ENCODE assay signal across 17 cellular contexts in the genomic region with DNA sequence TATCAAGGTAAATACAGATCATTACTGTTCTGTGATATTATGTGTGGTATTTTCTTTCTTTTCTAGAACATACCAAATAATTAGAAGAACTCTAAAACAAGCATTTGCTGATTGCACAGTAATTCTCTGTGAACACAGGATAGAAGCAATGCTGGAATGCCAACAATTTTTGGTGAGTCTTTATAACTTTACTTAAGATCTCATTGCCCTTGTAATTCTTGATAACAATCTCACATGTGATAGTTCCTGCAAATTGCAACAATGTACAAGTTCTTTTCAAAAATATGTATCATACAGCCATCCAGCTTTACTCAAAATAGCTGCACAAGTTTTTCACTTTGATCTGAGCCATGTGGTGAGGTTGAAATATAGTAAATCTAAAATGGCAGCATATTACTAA.
DNase-seq lines count a peak whose midpoint lies in the region; ATAC-seq and TF ChIP-seq lines count a peak whose summit lies in the region.
"Had no signal": no experiment of that assay in that cellular context is flagged by ENCODE, and none has a peak within 500 bp of the region (broad histone marks: within the 10 kb centered on the region; RNA-seq: fewer than 3 reads in every experiment).

No MANE protein-coding gene starts in this region.

- dilution Hi-C loops in IMR-90 (cut with HindIII; ENCODE audit: low sequenced_read_pairs, unreplicated experiment), result no loop called here

- peak; percentile 25 for ATAC-seq in IMR-90 (ENCODE audit: low read depth)
- ATAC-seq: GM12878, HepG2 had no signal

- H2BK120ac ChIP-seq in IMR-90 (ENCODE audit: low read depth, low read length), result peak overlapping the region; percentile 46; the same call in 1 of the 2 replicates

- H3K27ac ChIP-seq in IMR-90 (ENCODE audit: insufficient read depth, low read length), result no peak overlapping the region
- H3K27ac ChIP-seq: SJCRH30 had no signal

- H3K4me1 Mint-ChIP-seq in activated T-cell treated with anti-CD3 and anti-CD28 coated beads, Interleukin-2, amount 50 U/mL, for 24 hours (ENCODE audit: low read depth), result no peaks in the 10 kb centered on the region

- H3K4me3 Mint-ChIP-seq in activated T-cell treated with anti-CD3 and anti-CD28 coated beads, Interleukin-2, amount 50 U/mL, for 24 hours, result no peak overlapping the region
- H3K4me3 Mint-ChIP-seq: H9 had no signal

- no peak overlapping the region for H3K14ac ChIP-seq in IMR-90 (replicated peaks; ENCODE audit: low read depth, low read length)

- no peak overlapping the region for H3K4me3 ChIP-seq in IMR-90 (ENCODE audit: insufficient read depth, low read depth, low read length)
- no peak overlapping the region for H3K4me3 ChIP-seq in astrocyte of the spinal cord (ENCODE audit: low read depth, low read length)
- H3K4me3 ChIP-seq: GM12878, SJCRH30 had no signal

- 0 out of 4 replicates have a peak overlapping the region, but pooled peaks of 1 of the 2 experiments have one; percentile 30 for H4K8ac ChIP-seq in IMR-90 (ENCODE audit: low read depth in 2 of 2, low read length in 2 of 2)

- in situ Hi-C loops in IMR-90 (cut with MboI; ENCODE audit: low sequenced_read_pairs) (no loop called here), astrocyte of the spinal cord (cut with HindIII; ENCODE audit: low sequenced_read_pairs) (no loop called here)

- H2BK5ac ChIP-seq in IMR-90 (ENCODE audit: low read depth, low read length, poor library complexity, severe bottlenecking), result peak overlapping the region; percentile 91

- no TSS peak for BruUV-seq in IMR-90 (replicated peaks; lab: Mats Ljungman, UMichigan)

- no peak overlapping the region; the same call in 1 of the 2 replicates for H4K91ac ChIP-seq in IMR-90 (ENCODE audit: insufficient read depth, low read depth, low read length)

- no peaks in the 10 kb centered on the region for H3K79me1 ChIP-seq in IMR-90 (ENCODE audit: low read depth in 1 of 2, low read length in 2 of 2)

- no peaks in the 10 kb centered on the region for H3K9me3 Mint-ChIP-seq in activated T-cell treated with anti-CD3 and anti-CD28 coated beads, Interleukin-2, amount 50 U/mL, for 24 hours
- H3K9me3 Mint-ChIP-seq: H9 had no signal

- no peak overlapping the region for H2BK20ac ChIP-seq in IMR-90 (ENCODE audit: low read depth, low read length)

- H2AK9ac ChIP-seq in IMR-90 (replicated peaks; ENCODE audit: low read depth, low read length, poor library complexity), result no peak overlapping the region

- TF ChIP-seq POLR2A in IMR-90 (IDR thresholded peaks at IDR 0.05; ENCODE audit: low read depth, low read length), result no peak

- CTCF ChIA-PET in IMR-90 (lab: Yijun Ruan, JAX), result no interaction called here

- no peak overlapping the region for H3K23ac ChIP-seq in IMR-90 (ENCODE audit: low read depth, low read length)

- peaks cover 19% of the 10 kb centered on the region for H3K4me1 ChIP-seq in IMR-90 (ENCODE audit: control insufficient read depth, insufficient read depth, low read length)
- H3K4me1 ChIP-seq: SJCRH30 had no signal

- H3K36me3 ChIP-seq in IMR-90 (ENCODE audit: control insufficient read depth, insufficient read depth, low read length), result no peaks in the 10 kb centered on the region
- H3K36me3 ChIP-seq: SJCRH30 had no signal

- no peak for TF ChIP-seq RAD21 in IMR-90 (IDR thresholded peaks at IDR 0.05; ENCODE audit: low read length)

- DNase-seq in IMR-90, result peak; percentile 26
- DNase-seq in astrocyte of the spinal cord (ENCODE audit: low read depth, low spot score), result peak; percentile 16
- peak; percentile 87 for DNase-seq in iris pigment epithelial cell (ENCODE audit: low read depth)
- DNase-seq in amniotic stem cell (lab: John Stamatoyannopoulos, UW), result no peak
- DNase-seq in pons (ENCODE audit: low spot score), result no peak
- DNase-seq in activated T-cell treated with anti-CD3 and anti-CD28 coated beads, Interleukin-2, amount 50 U/mL, for 24 hours, result no peak
- DNase-seq in hepatic stellate cell (ENCODE audit: low spot score), result no peak
- DNase-seq: C1 segment of cervical spinal cord, DMS153, H9, NCI-H2029, NCI-H2171 treated with DMSO at 0.1 percent for 48 hours, NCI-H510A, RPMI8226, SJCRH30 had no signal

- peak overlapping the region; percentile 39; the same call in 1 of the 2 replicates for H3K4ac ChIP-seq in IMR-90 (ENCODE audit: low read depth, low read length)

- H3K56ac ChIP-seq in IMR-90 (ENCODE audit: extremely low read depth, insufficient read depth, low read length), result no peak overlapping the region

- POLR2A ChIA-PET in IMR-90 (lab: Charles Lee; ENCODE audit: unreplicated experiment), result no interaction called here

- H4K20me1 ChIP-seq in IMR-90 (ENCODE audit: insufficient read depth, low read length), result no peaks in the 10 kb centered on the region

- H2BK15ac ChIP-seq in IMR-90 (ENCODE audit: low read depth, low read length), result no peak overlapping the region

- no peaks in the 10 kb centered on the region for H3K27me3 Mint-ChIP-seq in activated T-cell treated with anti-CD3 and anti-CD28 coated beads, Interleukin-2, amount 50 U/mL, for 24 hours

- H3K9me1 ChIP-seq in IMR-90 (ENCODE audit: insufficient read depth, low read length), result peaks cover 7% of the 10 kb centered on the region

- no peaks in the 10 kb centered on the region for H3K27me3 ChIP-seq in IMR-90 (ENCODE audit: control insufficient read depth, insufficient read depth, low read length)

- H2AK5ac ChIP-seq in IMR-90 (ENCODE audit: low read depth, low read length), result no peak overlapping the region

- H4K5ac ChIP-seq in IMR-90 (ENCODE audit: low read depth, low read length), result no peak overlapping the region

- H3K36me3 Mint-ChIP-seq in activated T-cell treated with anti-CD3 and anti-CD28 coated beads, Interleukin-2, amount 50 U/mL, for 24 hours (ENCODE audit: low read depth), result no peaks in the 10 kb centered on the region

- H3K9ac ChIP-seq in IMR-90 (ENCODE audit: low read depth, low read length), result no peak overlapping the region

- intact Hi-C loops in IMR-90 (cut with micrococcal nuclease), result no loop called here

- TF ChIP-seq CTCF in IMR-90 (conservative IDR thresholded peaks at IDR 0.05; ENCODE audit: low read depth, low read length) (no peak), astrocyte of the spinal cord (IDR thresholded peaks at IDR 0.05; ENCODE audit: low read depth, low read length) (no peak)

- no peak overlapping the region for H2AFZ ChIP-seq in IMR-90 (replicated peaks; ENCODE audit: low read length, poor library complexity)

- H3K9me3 ChIP-seq in IMR-90 (ENCODE audit: control insufficient read depth, insufficient read depth, low read length), result no peaks in the 10 kb centered on the region
- H3K9me3 ChIP-seq: SJCRH30 had no signal

- H3K4me2 ChIP-seq in IMR-90 (ENCODE audit: low read depth, low read length), result no peak overlapping the region

- H3K18ac ChIP-seq in IMR-90 (ENCODE audit: low read depth, low read length), result 0 out of 2 replicates have a peak overlapping the region, but pooled peaks have one; percentile 3

- H3K27ac Mint-ChIP-seq in activated T-cell treated with anti-CD3 and anti-CD28 coated beads, Interleukin-2, amount 50 U/mL, for 24 hours, result no peak overlapping the region
- H3K27ac Mint-ChIP-seq: H9 had no signal

TF ChIP-seq in IMR-90, 13 proteins besides CTCF, POLR2A, EP300 and RAD21:
- TF ChIP-seq, protein P1, sequence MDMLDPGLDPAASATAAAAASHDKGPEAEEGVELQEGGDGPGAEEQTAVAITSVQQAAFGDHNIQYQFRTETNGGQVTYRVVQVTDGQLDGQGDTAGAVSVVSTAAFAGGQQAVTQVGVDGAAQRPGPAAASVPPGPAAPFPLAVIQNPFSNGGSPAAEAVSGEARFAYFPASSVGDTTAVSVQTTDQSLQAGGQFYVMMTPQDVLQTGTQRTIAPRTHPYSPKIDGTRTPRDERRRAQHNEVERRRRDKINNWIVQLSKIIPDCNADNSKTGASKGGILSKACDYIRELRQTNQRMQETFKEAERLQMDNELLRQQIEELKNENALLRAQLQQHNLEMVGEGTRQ (IDR thresholded peaks at IDR 0.05; ENCODE audit: low read depth, low read length), result no peak
- TF ChIP-seq MAZ (IDR thresholded peaks at IDR 0.05; ENCODE audit: borderline replicate concordance, low read depth, low read length), result no peak
- no peak for TF ChIP-seq NFE2L2 (IDR thresholded peaks at IDR 0.05; ENCODE audit: low read depth, low read length)
- no peak for TF ChIP-seq SMC3 (IDR thresholded peaks at IDR 0.05; ENCODE audit: low read depth, low read length)
- TF ChIP-seq, protein P2, sequence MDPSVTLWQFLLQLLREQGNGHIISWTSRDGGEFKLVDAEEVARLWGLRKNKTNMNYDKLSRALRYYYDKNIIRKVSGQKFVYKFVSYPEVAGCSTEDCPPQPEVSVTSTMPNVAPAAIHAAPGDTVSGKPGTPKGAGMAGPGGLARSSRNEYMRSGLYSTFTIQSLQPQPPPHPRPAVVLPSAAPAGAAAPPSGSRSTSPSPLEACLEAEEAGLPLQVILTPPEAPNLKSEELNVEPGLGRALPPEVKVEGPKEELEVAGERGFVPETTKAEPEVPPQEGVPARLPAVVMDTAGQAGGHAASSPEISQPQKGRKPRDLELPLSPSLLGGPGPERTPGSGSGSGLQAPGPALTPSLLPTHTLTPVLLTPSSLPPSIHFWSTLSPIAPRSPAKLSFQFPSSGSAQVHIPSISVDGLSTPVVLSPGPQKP (IDR thresholded peaks at IDR 0.05; ENCODE audit: borderline replicate concordance, low read depth, low read length), result no peak
- no peak for TF ChIP-seq RCOR1 (IDR thresholded peaks at IDR 0.05; ENCODE audit: insufficient replicate concordance, low read length)
- TF ChIP-seq RFX5 (IDR thresholded peaks at IDR 0.05; ENCODE audit: low read depth, low read length), result no peak
- no peak for TF ChIP-seq BHLHE40 (IDR thresholded peaks at IDR 0.05; ENCODE audit: low read depth, low read length)
- TF ChIP-seq FOS (IDR thresholded peaks at IDR 0.05; ENCODE audit: low read depth, low read length), result no peak
- TF ChIP-seq CEBPB (IDR thresholded peaks at IDR 0.05; ENCODE audit: low read depth, low read length), result no peak
- no peak for TF ChIP-seq MXI1 (IDR thresholded peaks at IDR 0.05; ENCODE audit: borderline replicate concordance, low read depth, low read length)

Comparison
In these comparisons a context has a peak if more than half of its experiments do, and no peak if none do; other contexts are left out.
1. DNase-seq: peak in IMR-90 (single experiment), astrocyte of the spinal cord (single experiment) and iris pigment epithelial cell (single experiment); none in amniotic stem cell (single experiment), pons (single experiment), activated T-cell treated with anti-CD3 and anti-CD28 coated beads, Interleukin-2, amount 50 U/mL, for 24 hours (single experiment) and hepatic stellate cell (single experiment).